ENCODE assay signal across 1 cellular context in genomic region chr1:198437352-198437751, GRCh38.
TF ChIP-seq lines count a peak whose summit lies in the region.

No MANE protein-coding gene starts in this region.

TF ChIP-seq in GM23338, 12 proteins besides CTCF, POLR2A, EP300 and RAD21 (continued from another document):
- TF ChIP-seq ZNF462 (CRISPR knock-in tag; IDR thresholded peaks at IDR 0.05), result no peak
- TF ChIP-seq NANOG (IDR thresholded peaks at IDR 0.05; ENCODE audit: borderline replicate concordance), result no peak
- TF ChIP-seq JUNB (IDR thresholded peaks at IDR 0.05; ENCODE audit: unreplicated experiment), result no peak
